Comparison of ENCODE assay signal across 16 cellular contexts in the genomic region with DNA sequence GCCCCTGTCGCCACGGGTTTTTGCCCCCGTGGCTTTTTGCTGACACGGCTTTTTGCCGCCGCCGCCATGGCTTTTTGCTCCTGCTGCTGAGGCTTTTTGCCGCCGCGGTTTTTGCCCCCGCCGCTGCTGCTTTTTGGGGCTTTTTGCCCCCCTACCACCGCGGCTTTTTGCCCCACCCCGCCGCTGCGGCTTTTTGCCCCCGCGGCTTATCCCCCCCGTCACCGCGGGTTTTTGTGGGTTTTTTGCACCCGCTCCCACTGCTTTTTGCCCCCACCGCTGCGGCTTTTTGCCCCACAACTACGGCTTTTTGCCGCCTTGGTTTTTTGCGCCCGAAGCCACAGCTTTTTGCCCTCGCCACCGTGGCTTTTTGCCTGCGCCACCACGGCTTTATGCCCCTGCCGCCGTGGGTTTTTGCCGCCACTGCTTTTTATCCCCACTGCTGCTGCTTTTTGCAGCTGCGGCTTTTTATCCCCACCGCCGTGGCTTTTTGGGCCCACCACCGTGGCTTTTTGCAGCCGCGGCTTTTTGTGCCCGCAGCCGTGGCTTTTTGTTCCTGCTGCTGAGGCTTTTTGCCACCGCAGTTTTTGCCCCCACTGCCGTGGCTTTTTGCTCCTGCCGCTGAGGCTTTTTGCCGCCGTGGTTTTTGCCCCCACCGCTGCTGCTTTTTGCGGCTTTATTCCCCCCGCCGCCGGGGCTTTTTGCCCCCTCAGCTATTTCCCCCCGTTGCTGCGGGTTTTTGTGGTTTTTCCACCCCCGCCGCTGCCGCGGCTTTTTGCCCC.
DNase-seq lines count a peak whose midpoint lies in the region; ATAC-seq and TF ChIP-seq lines count a peak whose summit lies in the region.
"Had no signal": no experiment of that assay in that cellular context is flagged by ENCODE, and none has a peak within 500 bp of the region (broad histone marks: within the 10 kb centered on the region; RNA-seq: fewer than 3 reads in every experiment).

No MANE protein-coding gene starts in this region.

- intact Hi-C loops in posterior cingulate gyrus (cut with DNase I) = no loop called here

- no peak for TF ChIP-seq CTCF in GM13976 (IDR thresholded peaks at IDR 0.05; ENCODE audit: borderline replicate concordance, control extremely low read depth, extremely low read depth, insufficient read depth, missing control alignments)
- TF ChIP-seq CTCF in hepatocyte (IDR thresholded peaks at IDR 0.05; ENCODE audit: poor library complexity) = no peak

- no peak for ATAC-seq in GM21360 (IDR thresholded peaks at IDR 0.05; ENCODE audit: unreplicated experiment)
- ATAC-seq: naive thymus-derived CD4-positive, alpha-beta T cell had no signal

- no peaks in the 10 kb centered on the region for H3K27me3 ChIP-seq in hepatocyte

- in situ Hi-C loops in GM13976 (cut with MboI; ENCODE audit: low sequenced_read_pairs, unreplicated experiment) = no loop called here

- no peak overlapping the region for H2AFZ ChIP-seq in hepatocyte

- H3K79me2 ChIP-seq in hepatocyte = no peaks in the 10 kb centered on the region

- no peak overlapping the region for H3K4me3 ChIP-seq in hepatocyte

- DNase-seq in AG08396 (ENCODE audit: low spot score) (peak; percentile 1), GM13976 (ENCODE audit: low spot score) (peak; percentile 1), hepatocyte (ENCODE audit: low spot score) (peak; percentile 2), posterior cingulate gyrus (peak in 7 of 10 donors; percentile 2 to 74 (median 19)), occipital lobe (lab: John Stamatoyannopoulos, UW) (no peak), retina (no peak), NOMO-1 treated with dmso at 0.1 percent for 144 hours (lab: John Stamatoyannopoulos, UW; ENCODE audit: unreplicated experiment) (no peak)
- DNase-seq: activated CD4-positive, alpha-beta T cell treated with anti-CD3 and anti-CD28 coated beads for 48 hours; effector CD4-positive, alpha-beta T cell; erythroblast; foreskin fibroblast; hypothalamus; KBM-7; naive thymus-derived CD4-positive, alpha-beta T cell; NCI-H524 treated with DMSO at 0.1 percent for 48 hours had no signal

- no peaks in the 10 kb centered on the region for H4K20me1 ChIP-seq in hepatocyte (ENCODE audit: insufficient read depth, poor library complexity, severe bottlenecking)

- no peaks in the 10 kb centered on the region for H3K4me1 ChIP-seq in hepatocyte (ENCODE audit: insufficient read depth)

- no peaks in the 10 kb centered on the region for H3K36me3 ChIP-seq in hepatocyte (replicated peaks; ENCODE audit: insufficient read depth, low read depth)

- H3K9me2 ChIP-seq in hepatocyte (replicated peaks; ENCODE audit: insufficient read depth) = no peaks in the 10 kb centered on the region

- no peaks in the 10 kb centered on the region for H3K9me3 ChIP-seq in hepatocyte (ENCODE audit: low read depth)

- no peak overlapping the region for H3K27ac ChIP-seq in hepatocyte

- WGBS in hepatocyte (ENCODE audit: low lambda C conversion rate, missing lambda C conversion rate) = 95% methylated on average over 34 of the region's 60 CpGs

- no peak overlapping the region for H3K4me2 ChIP-seq in hepatocyte

Comparison
In these comparisons a context has a peak if more than half of its experiments do, and no peak if none do; other contexts are left out.
1. DNase-seq: peak in AG08396 (single experiment), GM13976 (single experiment), hepatocyte (single experiment) and posterior cingulate gyrus (7 of 10); none in occipital lobe (single experiment), retina (single experiment) and NOMO-1 treated with dmso at 0.1 percent for 144 hours (single experiment).